Comparison of ENCODE assay signal across 21 cellular contexts in genomic region chr12:58858030-58858429, GRCh38.
DNase-seq lines count a peak whose midpoint lies in the region; ATAC-seq and TF ChIP-seq lines count a peak whose summit lies in the region.
"Had no signal": no experiment of that assay in that cellular context is flagged by ENCODE, and none has a peak within 500 bp of the region (broad histone marks: within the 10 kb centered on the region; RNA-seq: fewer than 3 reads in every experiment).

No MANE protein-coding gene starts in this region.

- no peak overlapping the region for H3K4me2 ChIP-seq in mammary epithelial cell (ENCODE audit: insufficient read depth, low read depth, low read length)
- H3K4me2 ChIP-seq: A549; BLaER1 treated with 17β-estradiol and CSF1 and Interleukin-3, amounts not matched to agents 10 nM and 100 nM had no signal

- no peaks in the 10 kb centered on the region for H3K27me3 ChIP-seq in mammary epithelial cell (ENCODE audit: insufficient read depth, low read length)
- H3K27me3 ChIP-seq in RWPE2 (ENCODE audit: insufficient read depth, poor library complexity, severe bottlenecking): no peaks in the 10 kb centered on the region
- H3K27me3 ChIP-seq: BLaER1 treated with 17β-estradiol and CSF1 and Interleukin-3, amounts not matched to agents 10 nM and 100 nM had no signal

- no peak overlapping the region for H3K4me3 Mint-ChIP-seq in MCF 10A (ENCODE audit: unreplicated experiment)
- no peak overlapping the region for H3K4me3 Mint-ChIP-seq in chondrocyte (ENCODE audit: unreplicated experiment)
- H3K4me3 Mint-ChIP-seq: B cell; CD4-positive, alpha-beta T cell; CD8-positive, alpha-beta T cell had no signal

- ATAC-seq in RWPE2 (ENCODE audit: low read depth) (no peak), HG03097 (IDR thresholded peaks at IDR 0.05; ENCODE audit: low FRiP score, unreplicated experiment) (no peak)
- ATAC-seq: A549; CD8-positive, alpha-beta T cell; GM12878 had no signal

- 88% methylated on average over 4 of the region's 5 CpGs for WGBS in mammary epithelial cell (ENCODE audit: low coverage, missing lambda C conversion rate)

- dilution Hi-C loops in mammary epithelial cell (cut with HindIII; ENCODE audit: low sequenced_read_pairs): no loop called here

- H3K27ac ChIP-seq in mammary epithelial cell (ENCODE audit: insufficient read depth, low read depth, low read length) (no peak overlapping the region), RWPE2 (ENCODE audit: poor library complexity, severe bottlenecking) (peak overlapping the region; percentile 24)
- H3K27ac ChIP-seq: 22Rv1; A549; BLaER1 treated with 17β-estradiol and CSF1 and Interleukin-3, amounts not matched to agents 10 nM and 100 nM; C4-2B had no signal

- H3K27ac Mint-ChIP-seq in MCF 10A (ENCODE audit: low read depth, unreplicated experiment): peak overlapping the region; percentile 85
- peak overlapping the region; percentile 59 for H3K27ac Mint-ChIP-seq in chondrocyte (ENCODE audit: unreplicated experiment)
- H3K27ac Mint-ChIP-seq: B cell; CD4-positive, alpha-beta T cell; CD8-positive, alpha-beta T cell had no signal

- no TSS peak for BruUV-seq in MCF 10A (replicated peaks; lab: Mats Ljungman, UMichigan)
- no TSS peak for BruUV-seq in mammary epithelial cell (replicated peaks; lab: Mats Ljungman, UMichigan)

- TF ChIP-seq CTCF in MCF 10A (IDR thresholded peaks at IDR 0.05; ENCODE audit: unreplicated experiment): no peak
- TF ChIP-seq CTCF in mammary epithelial cell (conservative IDR thresholded peaks at IDR 0.05 in 1 of 2, IDR thresholded peaks at IDR 0.05 in 1 of 2; ENCODE audit: extremely low read depth in 1 of 2, insufficient read depth in 1 of 2, low read depth in 1 of 2, low read length in 2 of 2): no peak
- TF ChIP-seq CTCF in RWPE2 (IDR thresholded peaks at IDR 0.05; ENCODE audit: poor library complexity, severe bottlenecking): no peak
- no peak for TF ChIP-seq CTCF in chondrocyte (IDR thresholded peaks at IDR 0.05)

- POLR2A ChIA-PET in MCF 10A (lab: Yijun Ruan, JAX): interaction anchor here (0.6 to 2.2 kb wide), 5 partner anchors 10 to 317 kb away, joined by 3 to 8 read pairs (median 3); no protein-coding TSS in a partner anchor

- H3K9me3 Mint-ChIP-seq in MCF 10A (ENCODE audit: unreplicated experiment) (no peaks in the 10 kb centered on the region), chondrocyte (ENCODE audit: low read depth) (peaks cover 2% of the 10 kb centered on the region)

- in situ Hi-C loops in mammary epithelial cell (cut with MboI; ENCODE audit: low sequenced_read_pairs in 2 of 2): no loop called here

- H4K20me1 ChIP-seq in mammary epithelial cell (ENCODE audit: insufficient read depth, low read length): no peaks in the 10 kb centered on the region
- H4K20me1 ChIP-seq: BLaER1 treated with 17β-estradiol and CSF1 and Interleukin-3, amounts not matched to agents 10 nM and 100 nM had no signal

- no peak overlapping the region for H3K4me3 ChIP-seq in mammary epithelial cell (replicated peaks in 1 of 3; ENCODE audit: insufficient read depth in 1 of 3, low read depth in 2 of 3, low read length in 3 of 3)
- no peak overlapping the region for H3K4me3 ChIP-seq in RWPE2 (ENCODE audit: severe bottlenecking)
- H3K4me3 ChIP-seq: A549; BLaER1 treated with 17β-estradiol and CSF1 and Interleukin-3, amounts not matched to agents 10 nM and 100 nM; GM12878 had no signal

- peaks cover 25% of the 10 kb centered on the region for H3K4me1 Mint-ChIP-seq in MCF 10A (ENCODE audit: insufficient read depth, unreplicated experiment)
- H3K4me1 Mint-ChIP-seq in chondrocyte (ENCODE audit: low read depth): peaks cover 11% of the 10 kb centered on the region
- H3K4me1 Mint-ChIP-seq: B cell had no signal

- H3K79me2 ChIP-seq in mammary epithelial cell (ENCODE audit: insufficient read depth, low read length): no peaks in the 10 kb centered on the region

- H3K9me3 ChIP-seq in mammary epithelial cell (replicated peaks; ENCODE audit: insufficient read depth, low read length): no peaks in the 10 kb centered on the region
- H3K9me3 ChIP-seq in RWPE2 (ENCODE audit: severe bottlenecking): no peaks in the 10 kb centered on the region
- H3K9me3 ChIP-seq: A549 had no signal

- peaks cover 13% of the 10 kb centered on the region for H3K36me3 Mint-ChIP-seq in MCF 10A (ENCODE audit: insufficient read depth, unreplicated experiment)
- peaks cover 18% of the 10 kb centered on the region for H3K36me3 Mint-ChIP-seq in chondrocyte (ENCODE audit: low read depth)
- H3K36me3 Mint-ChIP-seq: CD8-positive, alpha-beta T cell had no signal

- intact Hi-C loops in MCF 10A (cut with micrococcal nuclease) (no loop called here), mammary epithelial cell (cut with micrococcal nuclease) (no loop called here)

- H2AFZ ChIP-seq in mammary epithelial cell (ENCODE audit: low read depth, low read length): no peak overlapping the region

- CTCF ChIA-PET in MCF 10A (lab: Yijun Ruan, JAX): interaction anchor here (1.1 to 1.2 kb wide), 2 partner anchors 10 to 14 kb away, joined by 5 to 8 read pairs; no protein-coding TSS in a partner anchor
- CTCF ChIA-PET in mammary epithelial cell (lab: Charles Lee; ENCODE audit: low non-redundant PET): no interaction called here

- H3K36me3 ChIP-seq in mammary epithelial cell (ENCODE audit: insufficient read depth, low read length) (no peaks in the 10 kb centered on the region), RWPE2 (ENCODE audit: low read depth) (no peaks in the 10 kb centered on the region)
- H3K36me3 ChIP-seq: BLaER1 treated with 17β-estradiol and CSF1 and Interleukin-3, amounts not matched to agents 10 nM and 100 nM had no signal

- H3K27me3 Mint-ChIP-seq in MCF 10A (ENCODE audit: insufficient read depth, unreplicated experiment) (no peaks in the 10 kb centered on the region), chondrocyte (ENCODE audit: low read depth) (no peaks in the 10 kb centered on the region)
- H3K27me3 Mint-ChIP-seq: B cell; CD4-positive, alpha-beta T cell had no signal

- H3K9ac ChIP-seq in mammary epithelial cell (ENCODE audit: insufficient read depth, low read length): no peak overlapping the region
- H3K9ac ChIP-seq: BLaER1 treated with 17β-estradiol and CSF1 and Interleukin-3, amounts not matched to agents 10 nM and 100 nM had no signal

- H3K4me1 ChIP-seq in mammary epithelial cell (ENCODE audit: insufficient read depth, low read length) (peaks cover 8% of the 10 kb centered on the region), RWPE2 (ENCODE audit: insufficient read depth, poor library complexity, severe bottlenecking) (peaks cover 8% of the 10 kb centered on the region)
- H3K4me1 ChIP-seq: A549; BLaER1 treated with 17β-estradiol and CSF1 and Interleukin-3, amounts not matched to agents 10 nM and 100 nM had no signal

- DNase-seq in MCF 10A (ENCODE audit: unreplicated experiment): no peak
- no peak for DNase-seq in mammary epithelial cell
- DNase-seq in RWPE2 (ENCODE audit: low spot score): no peak
- DNase-seq in chondrocyte (ENCODE audit: low spot score): no peak
- DNase-seq in NCI-H69 (lab: John Stamatoyannopoulos, UW): no peak
- no peak for DNase-seq in effector CD8-positive, alpha-beta T cell (lab: John Stamatoyannopoulos, UW)
- DNase-seq: AML-193; CD4-positive, alpha-beta T cell; CD8-positive, alpha-beta T cell; DMS 273 treated with DMSO at 0.1 percent for 48 hours; DMS53; DND-41; EL; GDM1 had no signal
